11 cellular contexts compared by ENCODE assay signal in genomic region chr1:99277066-99277465, GRCh38. TPM values are rescaled to one million over a fixed set of nuclear protein-coding genes. Genes with fewer than 3 reads are reported as not detected.
"Had no signal": no experiment of that assay in that cellular context is flagged by ENCODE, and none has a peak within 500 bp of the region (broad histone marks: within the 10 kb centered on the region; RNA-seq: fewer than 3 reads in every experiment).

No MANE protein-coding gene starts in this region.

- H3K4me1 ChIP-seq: HAP-1 had no signal

- H3K4me3 ChIP-seq: GM23248, HAP-1 had no signal

- H3K4me3 Mint-ChIP-seq: HFFc6, IgD-negative memory B cell had no signal

- DNase-seq: GM23248, GOT3, H7, HFFc6, KBM-7 had no signal

- H3K27me3 Mint-ChIP-seq: IgD-negative memory B cell had no signal

- H3K9ac ChIP-seq: GM23248, KMS-11 had no signal

- H3K27ac Mint-ChIP-seq: HFFc6, IgD-negative memory B cell had no signal

- H3K36me3 ChIP-seq: HAP-1 had no signal

- ATAC-seq: HCT116 had no signal

- FAIRE-seq: HTR-8/SVneo had no signal

- H3K9me3 ChIP-seq: HAP-1 had no signal

- H3K27ac ChIP-seq: GM23248, KMS-11 had no signal

RNA-seq across cellular contexts. Expression of gene PLPPR4, which starts 12.8 kb away (rescaled TPM):
- total RNA-seq: HT-29 had no signal
- polyA plus RNA-seq: IgD-negative memory B cell had no signal
